In genomic region chr12:6538420-6539275, GRCh38 we compare ENCODE assay signal across 8 cellular contexts. TPM values are rescaled to one million over a fixed set of nuclear protein-coding genes. Genes with fewer than 3 reads are reported as not detected.
DNase-seq lines count a peak whose midpoint lies in the region; TF ChIP-seq lines count a peak whose summit lies in the region.

No MANE protein-coding gene starts in this region.

- peaks cover 33% of the 10 kb centered on the region for H3K79me2 ChIP-seq in PC-9 (ENCODE audit: low read depth)

- POLR2A ChIA-PET in activated CD4-positive, alpha-beta T cell treated with anti-CD3 and anti-CD28 coated beads, Interleukin-2, amount 10 ng/mL, durations not matched to agents 7 days and 5 days (lab: Charles Lee), result interaction anchor here (0.7 to 1.2 kb wide), 5 partner anchors 9 to 228 kb away, joined by 3 to 4 read pairs (median 3); partner anchors contain the start of gene PTMS
- POLR2A ChIA-PET in PC-9 (lab: Charles Lee; ENCODE audit: unreplicated experiment), result interaction anchor here (0.6 to 1.0 kb wide), 4 partner anchors 9 to 259 kb away, joined by 3 to 4 read pairs (median 4); no protein-coding TSS in a partner anchor

- H3K36me3 Mint-ChIP-seq in activated CD4-positive, alpha-beta T cell treated with anti-CD3 and anti-CD28 coated beads, Interleukin-2, amount 10 ng/mL, durations not matched to agents 7 days and 5 days (ENCODE audit: low read depth), result peaks cover 50% of the 10 kb centered on the region

- intact Hi-C loops in PC-9 (cut with micrococcal nuclease; ENCODE audit: unreplicated experiment), result loop anchor here (1.0 to 10.0 kb wide), 4 partner anchors 115 to 554 kb away; no protein-coding TSS in a partner anchor
- intact Hi-C loops in colonic mucosa (cut with DNase I), result loop anchor here (5.0 kb wide), 1 partner anchor 116 kb away; no protein-coding TSS in a partner anchor
- intact Hi-C loops in lower leg skin (cut with DNase I; ENCODE audit: low total_unique reads), result loop anchor here (5.0 to 10.0 kb wide), 2 partner anchors 116 to 204 kb away; no protein-coding TSS in a partner anchor

- BruUV-seq in PC-9 (replicated peaks; lab: Mats Ljungman, UMichigan), result no TSS peak

- no peak overlapping the region for H3K4me2 ChIP-seq in PC-9

- no peak overlapping the region for H2AFZ ChIP-seq in PC-9

- H3K4me3 ChIP-seq in PC-9 (no peak overlapping the region), colonic mucosa (no peak overlapping the region), skeletal muscle tissue (ENCODE audit: low read length in 3 of 3) (no peak overlapping the region), lower leg skin (ENCODE audit: low read depth, poor library complexity, severe bottlenecking) (no peak overlapping the region)

- H3K9me2 ChIP-seq in PC-9 (ENCODE audit: insufficient read depth), result no peaks in the 10 kb centered on the region

- H3K4me1 ChIP-seq in PC-9 (replicated peaks; ENCODE audit: insufficient read depth), result peaks cover 30% of the 10 kb centered on the region
- H3K4me1 ChIP-seq in colonic mucosa, result peaks cover 40% of the 10 kb centered on the region
- peaks cover 65 to 89% (median 73%) of the 10 kb centered on the region in 3 donors for H3K4me1 ChIP-seq in skeletal muscle tissue (ENCODE audit: control insufficient read depth in 3 of 3, insufficient read depth in 3 of 3, low read length in 3 of 3)

- CTCF ChIA-PET in activated CD4-positive, alpha-beta T cell treated with anti-CD3 and anti-CD28 coated beads, Interleukin-2, amount 10 ng/mL, durations not matched to agents 7 days and 5 days (lab: Charles Lee), result interaction anchor here (0.6 to 6.4 kb wide), 23 partner anchors 8 to 353 kb away, joined by 3 to 135 read pairs (median 5); partner anchors contain the start of genes IFFO1, NOP2, SPSB2 and TAPBPL
- CTCF ChIA-PET in PC-9 (lab: Charles Lee), result interaction anchor here (0.6 to 1.0 kb wide), 4 partner anchors 12 to 362 kb away, joined by 3 to 5 read pairs (median 3); no protein-coding TSS in a partner anchor

- H3K9ac ChIP-seq in colonic mucosa (ENCODE audit: low read depth in 2 of 2, low read length in 2 of 2), result peak overlapping the region; percentile 6 to 13
- H3K9ac ChIP-seq in skeletal muscle tissue (ENCODE audit: low read depth in 1 of 3, low read length in 3 of 3), result peak overlapping the region; percentile 24 to 98 (median 40)

- H3K36me3 ChIP-seq in PC-9 (ENCODE audit: low read depth) (peaks cover 35% of the 10 kb centered on the region), colonic mucosa (peaks cover 15% of the 10 kb centered on the region), skeletal muscle tissue (ENCODE audit: control insufficient read depth in 3 of 3, insufficient read depth in 3 of 3, low read length in 3 of 3) (peaks cover 43 to 50% (median 44%) of the 10 kb centered on the region in 3 donors)

- peak overlapping the region; percentile 74 for H3K27ac Mint-ChIP-seq in activated CD4-positive, alpha-beta T cell treated with anti-CD3 and anti-CD28 coated beads, Interleukin-2, amount 10 ng/mL, durations not matched to agents 7 days and 5 days

- peaks cover 72% of the 10 kb centered on the region for H3F3A ChIP-seq in PC-9 (ENCODE audit: insufficient read depth, low read depth)

- no peaks in the 10 kb centered on the region for H3K9me3 Mint-ChIP-seq in activated CD4-positive, alpha-beta T cell treated with anti-CD3 and anti-CD28 coated beads, Interleukin-2, amount 10 ng/mL, durations not matched to agents 7 days and 5 days

- no peaks in the 10 kb centered on the region for H3K27me3 Mint-ChIP-seq in activated CD4-positive, alpha-beta T cell treated with anti-CD3 and anti-CD28 coated beads, Interleukin-2, amount 10 ng/mL, durations not matched to agents 7 days and 5 days

- TF ChIP-seq POLR2A in lower leg skin (IDR thresholded peaks at IDR 0.05), result no peak

- WGBS in lower leg skin, 2 donors, result 65 to 75% methylated on average over 23 of the region's 23 CpGs

- peaks cover 45% of the 10 kb centered on the region for H4K20me1 ChIP-seq in PC-9 (ENCODE audit: insufficient read depth)

- H3K27me3 ChIP-seq in PC-9 (ENCODE audit: insufficient read depth, low read depth) (no peaks in the 10 kb centered on the region), colonic mucosa (no peaks in the 10 kb centered on the region), skeletal muscle tissue (ENCODE audit: control insufficient read depth in 3 of 3, insufficient read depth in 3 of 3, low read length in 3 of 3) (no peaks in the 10 kb centered on the region)

- no peak overlapping the region for H3K4me3 Mint-ChIP-seq in activated CD4-positive, alpha-beta T cell treated with anti-CD3 and anti-CD28 coated beads, Interleukin-2, amount 10 ng/mL, durations not matched to agents 7 days and 5 days

- TF ChIP-seq CTCF in PC-9 (conservative IDR thresholded peaks at IDR 0.05) (no peak), colonic mucosa (IDR thresholded peaks at IDR 0.05) (no peak), lower leg skin (IDR thresholded peaks at IDR 0.05) (no peak)

- no peaks in the 10 kb centered on the region for H3K9me3 ChIP-seq in PC-9 (ENCODE audit: insufficient read depth, low read depth)
- H3K9me3 ChIP-seq in colonic mucosa, result no peaks in the 10 kb centered on the region
- no peaks in the 10 kb centered on the region for H3K9me3 ChIP-seq in skeletal muscle tissue (ENCODE audit: control insufficient read depth in 3 of 3, low read length in 3 of 3)

- DNase-seq in activated CD4-positive, alpha-beta T cell treated with anti-CD3 and anti-CD28 coated beads, Interleukin-2, amount 10 ng/mL, durations not matched to agents 7 days and 5 days, result no peak
- DNase-seq in activated CD4-positive, alpha-beta T cell treated with anti-CD3 and anti-CD28 coated beads, Interleukin-2, amount 50 U/mL, for 1 hour, result no peak
- DNase-seq in PC-9, result peak in 1 of 2 experiments; percentile 21
- no peak for DNase-seq in colonic mucosa
- DNase-seq in effector CD8-positive, alpha-beta T cell (lab: John Stamatoyannopoulos, UW), result no peak
- DNase-seq in AG20443 (ENCODE audit: low spot score), result no peak
- no peak for DNase-seq in lower leg skin (ENCODE audit: low spot score in 2 of 2)

- peaks cover 70% of the 10 kb centered on the region for H3K4me1 Mint-ChIP-seq in activated CD4-positive, alpha-beta T cell treated with anti-CD3 and anti-CD28 coated beads, Interleukin-2, amount 10 ng/mL, durations not matched to agents 7 days and 5 days

- H3K27ac ChIP-seq in PC-9 (peak overlapping the region; percentile 0; the same call in 1 of the 2 replicates), colonic mucosa (peak overlapping the region; percentile 65), skeletal muscle tissue (ENCODE audit: low read depth, low read length) (peak overlapping the region; percentile 97)

RNA-seq across cellular contexts. Expression of gene GAPDH, which starts 4.3 kb away (rescaled TPM):
- 1,000 to 10,000 TPM; 4,459 to 4,958 TPM for total RNA-seq in activated CD4-positive, alpha-beta T cell treated with anti-CD3 and anti-CD28 coated beads, Interleukin-2, amount 10 ng/mL, durations not matched to agents 7 days and 5 days
- total RNA-seq in PC-9 (2021) (6,143 and 8,169 TPM in 2 replicates), colonic mucosa (1,000 to 10,000 TPM; 3,442 to 3,768 TPM), skeletal muscle tissue (5,507 TPM), lower leg skin (1,000 to 10,000 TPM; 1,190 to 2,139 (median 1,514) TPM)

RNA-seq across cellular contexts. Expression of gene IFFO1, which starts 17.2 kb away (rescaled TPM):
- total RNA-seq in activated CD4-positive, alpha-beta T cell treated with anti-CD3 and anti-CD28 coated beads, Interleukin-2, amount 10 ng/mL, durations not matched to agents 7 days and 5 days, result 10 to 100 TPM; 28.3 to 30.4 TPM
- total RNA-seq in PC-9 (2021) (0.65 and 0.70 TPM in 2 replicates), colonic mucosa (1 to 10 TPM; 2.5 to 4.1 TPM), skeletal muscle tissue (8.9 TPM), lower leg skin (1 to 10 TPM; 3.3 to 6.8 (median 4.6) TPM)

RNA-seq across cellular contexts. Expression of gene NOP2, which starts 29.4 kb away (rescaled TPM):
- total RNA-seq in activated CD4-positive, alpha-beta T cell treated with anti-CD3 and anti-CD28 coated beads, Interleukin-2, amount 10 ng/mL, durations not matched to agents 7 days and 5 days, result 10 to 100 TPM; 74.1 to 76.4 TPM
- total RNA-seq in PC-9 (2021) (97.5 and 101 TPM in 2 replicates), colonic mucosa (10 to 100 TPM; 19.1 to 39.6 TPM), skeletal muscle tissue (6.3 TPM), lower leg skin (10 to 100 TPM; 16.2 to 24.0 (median 23.4) TPM)

RNA-seq across cellular contexts. Expression of gene NCAPD2, which starts 44.7 kb away (rescaled TPM):
- total RNA-seq in activated CD4-positive, alpha-beta T cell treated with anti-CD3 and anti-CD28 coated beads, Interleukin-2, amount 10 ng/mL, durations not matched to agents 7 days and 5 days, result 100 to 1,000 TPM; 191 to 202 TPM
- total RNA-seq in PC-9 (2021) (220 and 266 TPM in 2 replicates), colonic mucosa (10 to 100 TPM; 35.9 to 94.1 TPM), skeletal muscle tissue (23.0 TPM), lower leg skin (10 to 100 TPM; 18.5 to 25.9 (median 22.5) TPM)

RNA-seq across cellular contexts. Expression of gene MRPL51, which starts 45.6 kb away (rescaled TPM):
- total RNA-seq in activated CD4-positive, alpha-beta T cell treated with anti-CD3 and anti-CD28 coated beads, Interleukin-2, amount 10 ng/mL, durations not matched to agents 7 days and 5 days, result 100 to 1,000 TPM; 212 to 241 TPM
- total RNA-seq in PC-9 (2021), result 432 and 456 TPM in 2 replicates
- 100 to 1,000 TPM; 132 to 220 TPM for total RNA-seq in colonic mucosa
- total RNA-seq in skeletal muscle tissue, result 141 TPM
- 10 to 100 TPM; 38.6 to 62.1 (median 58.7) TPM for total RNA-seq in lower leg skin

Comparison
In these comparisons a context has a peak if more than half of its experiments do, and no peak if none do; other contexts are left out.
1. H3K27ac ChIP-seq: peak in every context shown above with its lines; median percentile 97 in skeletal muscle tissue; 65 in colonic mucosa; 0 in PC-9.